Comparison of ENCODE assay signal across 18 cellular contexts in the genomic region with DNA sequence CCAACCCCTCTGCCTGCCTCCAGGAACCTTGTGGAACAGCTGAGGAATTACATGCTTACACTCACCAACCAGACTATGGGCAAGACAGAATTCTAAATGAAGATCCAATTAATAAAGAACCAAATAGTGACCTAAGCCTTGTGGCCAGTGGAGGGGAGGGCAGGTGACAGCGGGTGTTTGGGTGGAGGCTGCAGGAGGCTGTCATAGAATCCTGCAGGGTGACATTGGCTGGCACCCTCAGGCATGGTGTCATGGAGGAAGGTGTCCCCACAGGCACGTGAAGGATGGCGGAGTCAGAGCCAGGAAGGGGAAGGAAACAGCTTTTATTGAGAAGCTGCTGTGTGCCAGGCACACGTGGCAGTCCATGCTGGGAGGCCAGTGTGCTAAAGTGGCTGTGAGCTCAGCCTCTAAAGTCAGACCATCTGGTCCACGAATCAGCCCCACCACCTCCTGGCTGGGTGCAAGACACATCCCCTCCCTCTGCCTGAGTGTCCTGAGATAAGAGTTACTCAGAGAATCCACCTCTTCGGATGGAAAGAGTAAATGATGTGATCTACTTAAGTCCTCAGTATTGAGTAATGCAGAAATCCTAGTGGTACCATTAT. TPM values are rescaled to one million over a fixed set of nuclear protein-coding genes. Genes with fewer than 3 reads are reported as not detected.
DNase-seq lines count a peak whose midpoint lies in the region; ATAC-seq, FAIRE-seq and TF ChIP-seq lines count a peak whose summit lies in the region.
"Had no signal": no experiment of that assay in that cellular context is flagged by ENCODE, and none has a peak within 500 bp of the region (broad histone marks: within the 10 kb centered on the region; RNA-seq: fewer than 3 reads in every experiment).

No MANE protein-coding gene starts in this region.

- DNase-seq in activated CD8-positive, alpha-beta memory T cell treated with anti-CD3 and anti-CD28 coated beads, Interleukin-2, amount 10 ng/mL, durations not matched to agents 7 days and 5 days, result no peak
- no peak for DNase-seq in activated CD8-positive, alpha-beta memory T cell treated with anti-CD3 and anti-CD28 coated beads, Interleukin-2, amount 50 U/mL, for 4 hours
- DNase-seq in astrocyte (ENCODE audit: low read depth) (peak; percentile 31), psoas muscle (peak in 1 of 2 donors; percentile 77), 8988T (no peak), mucosa of gallbladder (ENCODE audit: low spot score) (no peak)
- DNase-seq: dermis blood vessel endothelial cell, GF-D8, hypothalamus, Karpas-422, NCI-H146, NCI-H510A treated with DMSO at 0.1 percent for 48 hours, Peyer's patch had no signal

- H3K27ac Mint-ChIP-seq in activated CD8-positive, alpha-beta memory T cell treated with anti-CD3 and anti-CD28 coated beads, Interleukin-2, amount 10 ng/mL, durations not matched to agents 7 days and 5 days, result peak overlapping the region; percentile 99
- H3K27ac Mint-ChIP-seq in astrocyte (ENCODE audit: unreplicated experiment), result no peak overlapping the region
- H3K27ac Mint-ChIP-seq: WTC11 had no signal

- WGBS in psoas muscle, 3 donors, result 18 to 24% (median 18%) methylated on average over 6 of the region's 6 CpGs

- intact Hi-C loops in psoas muscle (cut with DNase I), result no loop called here

- peaks cover 54% of the 10 kb centered on the region for H3K36me3 Mint-ChIP-seq in activated CD8-positive, alpha-beta memory T cell treated with anti-CD3 and anti-CD28 coated beads, Interleukin-2, amount 10 ng/mL, durations not matched to agents 7 days and 5 days
- H3K36me3 Mint-ChIP-seq in astrocyte (ENCODE audit: low read depth, unreplicated experiment), result no peaks in the 10 kb centered on the region
- H3K36me3 Mint-ChIP-seq: WTC11 had no signal

- H3K4me2 ChIP-seq in Loucy (ENCODE audit: low read depth, low read length, poor library complexity, severe bottlenecking), result no peak overlapping the region
- H3K4me2 ChIP-seq in astrocyte (ENCODE audit: low read length), result no peak overlapping the region

- ATAC-seq in activated CD8-positive, alpha-beta memory T cell treated with anti-CD3 and anti-CD28 coated beads, Interleukin-2, amount 10 ng/mL, durations not matched to agents 7 days and 5 days, result no peak
- ATAC-seq in psoas muscle (peak in 3 of 4 donors; percentile 4 to 8 (median 6)), GM21423 (IDR thresholded peaks at IDR 0.05; ENCODE audit: unreplicated experiment) (no peak)
- ATAC-seq: WTC11 had no signal

- H2AFZ ChIP-seq in Loucy (ENCODE audit: low read length) (no peak overlapping the region), astrocyte (ENCODE audit: low read depth, low read length) (no peak overlapping the region)

- H3K27ac ChIP-seq in astrocyte (ENCODE audit: low read depth, low read length), result no peak overlapping the region
- H3K27ac ChIP-seq in psoas muscle, result peak overlapping the region; percentile 98
- H3K27ac ChIP-seq: esophagus muscularis mucosa, Peyer's patch, prostate gland had no signal

- H3F3A ChIP-seq in Loucy (ENCODE audit: low read depth), result no peaks in the 10 kb centered on the region

- TF ChIP-seq CTCF in Loucy (conservative IDR thresholded peaks at IDR 0.05; ENCODE audit: low read length) (no peak), astrocyte (IDR thresholded peaks at IDR 0.05; ENCODE audit: insufficient read depth, low read depth, low read length) (no peak), psoas muscle (IDR thresholded peaks at IDR 0.05) (peak; percentile 11)

- H3K9me2 ChIP-seq in Loucy (replicated peaks; ENCODE audit: low read depth, low read length), result no peaks in the 10 kb centered on the region

- no peaks in the 10 kb centered on the region; the same call in 1 of the 2 replicates for H3K79me2 ChIP-seq in Loucy (ENCODE audit: insufficient read depth, low read length)
- H3K79me2 ChIP-seq in astrocyte (ENCODE audit: insufficient read depth, low read length), result no peaks in the 10 kb centered on the region

- no peaks in the 10 kb centered on the region for H4K20me1 ChIP-seq in Loucy (ENCODE audit: insufficient read depth, low read length, poor library complexity, severe bottlenecking)
- no peaks in the 10 kb centered on the region for H4K20me1 ChIP-seq in astrocyte (ENCODE audit: insufficient read depth, low read length)

- peaks cover 54% of the 10 kb centered on the region for H3K4me1 ChIP-seq in Loucy (ENCODE audit: insufficient read depth, low read length, poor library complexity, severe bottlenecking)
- peaks cover 27% of the 10 kb centered on the region for H3K4me1 ChIP-seq in astrocyte (ENCODE audit: insufficient read depth, low read length)
- peaks cover 66% of the 10 kb centered on the region for H3K4me1 ChIP-seq in psoas muscle
- H3K4me1 ChIP-seq: Peyer's patch, prostate gland had no signal

- CTCF ChIA-PET in activated CD8-positive, alpha-beta memory T cell treated with anti-CD3 and anti-CD28 coated beads, Interleukin-2, amount 10 ng/mL, durations not matched to agents 7 days and 5 days (lab: Charles Lee), result interaction anchor here (0.7 to 3.7 kb wide), 9 partner anchors 10 to 303 kb away, joined by 3 to 39 read pairs (median 5); no protein-coding TSS in a partner anchor

- H3K4me3 ChIP-seq in Loucy (ENCODE audit: low read length, poor library complexity, severe bottlenecking) (no peak overlapping the region), astrocyte (ENCODE audit: insufficient read depth, low read depth, low read length) (no peak overlapping the region), psoas muscle (peak overlapping the region; percentile 78)
- H3K4me3 ChIP-seq: esophagus muscularis mucosa, Peyer's patch, prostate gland had no signal

- no peaks in the 10 kb centered on the region for H3K27me3 ChIP-seq in Loucy (ENCODE audit: insufficient read depth, low read length, poor library complexity, severe bottlenecking)
- no peaks in the 10 kb centered on the region for H3K27me3 ChIP-seq in astrocyte (ENCODE audit: insufficient read depth, low read length)
- no peaks in the 10 kb centered on the region for H3K27me3 ChIP-seq in psoas muscle (ENCODE audit: insufficient read depth in 3 of 3, low read length in 2 of 3)
- H3K27me3 ChIP-seq: esophagus muscularis mucosa, Peyer's patch had no signal

- H3K36me3 ChIP-seq in Loucy (ENCODE audit: insufficient read depth, low read length) (no peaks in the 10 kb centered on the region), astrocyte (ENCODE audit: insufficient read depth, low read length) (no peaks in the 10 kb centered on the region), psoas muscle (ENCODE audit: insufficient read depth in 1 of 2, low read depth in 1 of 2) (no peaks in the 10 kb centered on the region)
- H3K36me3 ChIP-seq: Peyer's patch, prostate gland had no signal

- H3K4me3 Mint-ChIP-seq in activated CD8-positive, alpha-beta memory T cell treated with anti-CD3 and anti-CD28 coated beads, Interleukin-2, amount 10 ng/mL, durations not matched to agents 7 days and 5 days, result peak overlapping the region; percentile 70
- H3K4me3 Mint-ChIP-seq in astrocyte (ENCODE audit: unreplicated experiment), result no peak overlapping the region
- H3K4me3 Mint-ChIP-seq: WTC11 had no signal

- peaks cover 2% of the 10 kb centered on the region for H3K9me3 Mint-ChIP-seq in activated CD8-positive, alpha-beta memory T cell treated with anti-CD3 and anti-CD28 coated beads, Interleukin-2, amount 10 ng/mL, durations not matched to agents 7 days and 5 days (ENCODE audit: low read depth)
- peaks cover 4% of the 10 kb centered on the region for H3K9me3 Mint-ChIP-seq in astrocyte (ENCODE audit: unreplicated experiment)

- FAIRE-seq in astrocyte (lab: Jason Lieb, UNC), result no peak

- no peaks in the 10 kb centered on the region for H3K9me3 ChIP-seq in Loucy (ENCODE audit: insufficient read depth, low read depth, low read length)
- no peaks in the 10 kb centered on the region for H3K9me3 ChIP-seq in astrocyte (ENCODE audit: insufficient read depth, low read depth, low read length)
- H3K9me3 ChIP-seq in psoas muscle, result no peaks in the 10 kb centered on the region
- H3K9me3 ChIP-seq: esophagus muscularis mucosa, Peyer's patch, prostate gland had no signal

- H3K27me3 Mint-ChIP-seq in activated CD8-positive, alpha-beta memory T cell treated with anti-CD3 and anti-CD28 coated beads, Interleukin-2, amount 10 ng/mL, durations not matched to agents 7 days and 5 days, result no peaks in the 10 kb centered on the region
- peaks cover 4% of the 10 kb centered on the region for H3K27me3 Mint-ChIP-seq in astrocyte (ENCODE audit: low read depth, unreplicated experiment)

- peaks cover 68% of the 10 kb centered on the region for H3K4me1 Mint-ChIP-seq in activated CD8-positive, alpha-beta memory T cell treated with anti-CD3 and anti-CD28 coated beads, Interleukin-2, amount 10 ng/mL, durations not matched to agents 7 days and 5 days
- H3K4me1 Mint-ChIP-seq in astrocyte (ENCODE audit: low read depth, unreplicated experiment), result peaks cover 9% of the 10 kb centered on the region
- H3K4me1 Mint-ChIP-seq: WTC11 had no signal

- peak overlapping the region; percentile 42 for H3K9ac ChIP-seq in Loucy (ENCODE audit: low read depth, low read length, poor library complexity, severe bottlenecking)
- H3K9ac ChIP-seq in astrocyte (ENCODE audit: low read length), result no peak overlapping the region

RNA-seq across cellular contexts. Expression of gene MYO18B, which starts 8.7 kb away (rescaled TPM):
- total RNA-seq in activated CD8-positive, alpha-beta memory T cell treated with anti-CD3 and anti-CD28 coated beads, Interleukin-2, amount 10 ng/mL, durations not matched to agents 7 days and 5 days, result 1 to 10 TPM; 3.6 to 6.1 TPM
- total RNA-seq in astrocyte, result 0.07 TPM in 2 replicates
- total RNA-seq in psoas muscle, result 100 to 1,000 TPM; 273 to 434 (median 349) TPM
- 100 to 1,000 TPM in 2 of 3 donors, 10 to 100 TPM in 1; 79.3 to 224 (median 109) TPM for polyA plus RNA-seq in psoas muscle
- 0.06 TPM for total RNA-seq in mucosa of gallbladder

Comparison
In these comparisons a context has a peak if more than half of its experiments do, and no peak if none do; other contexts are left out.
1. ATAC-seq: peak in psoas muscle (3 of 4); none in activated CD8-positive, alpha-beta memory T cell treated with anti-CD3 and anti-CD28 coated beads, Interleukin-2, amount 10 ng/mL, durations not matched to agents 7 days and 5 days (single experiment) and GM21423 (single experiment).
2. RNA of gene MYO18B, which starts 8.7 kb away (total RNA-seq): 273 to 434 TPM in psoas muscle; 3.6 to 6.1 TPM in activated CD8-positive, alpha-beta memory T cell treated with anti-CD3 and anti-CD28 coated beads, Interleukin-2, amount 10 ng/mL, durations not matched to agents 7 days and 5 days, 0.07 TPM in astrocyte and 0.06 TPM in mucosa of gallbladder (single experiment); every median in the first group is over 10 times any median in the second.